In genomic region chr1:11100149-11100493, GRCh38 we compare ENCODE assay signal across 8 cellular contexts. TPM values are rescaled to one million over a fixed set of nuclear protein-coding genes. Genes with fewer than 3 reads are reported as not detected.
DNase-seq lines count a peak whose midpoint lies in the region; ATAC-seq and TF ChIP-seq lines count a peak whose summit lies in the region.

No MANE protein-coding gene starts in this region.

- H3K4me3 ChIP-seq in BJ (ENCODE audit: low read depth, low read length) (peak overlapping the region; percentile 99), dorsolateral prefrontal cortex (peak overlapping the region; percentile 78 to 100 (median 98))

- peaks cover 13 to 16% of the 10 kb centered on the region in 2 donors for H3K4me1 Mint-ChIP-seq in natural killer cell

- ATAC-seq in natural killer cell = no peak

- intact Hi-C loops in dorsolateral prefrontal cortex (cut with DNase I) = loop anchor here in 1 of 2 donors (5.0 kb wide), 1 partner anchor 97 kb away; no protein-coding TSS in a partner anchor
- intact Hi-C loops in natural killer cell (cut with micrococcal nuclease) = no loop called here

- H3K27me3 ChIP-seq in BJ (ENCODE audit: control insufficient read depth, insufficient read depth, low read length) = no peaks in the 10 kb centered on the region
- H3K27me3 ChIP-seq in dorsolateral prefrontal cortex = no peaks in the 10 kb centered on the region

- H3K36me3 ChIP-seq in BJ (ENCODE audit: control insufficient read depth, insufficient read depth, low read length) = peaks cover 5% of the 10 kb centered on the region; the same call in 1 of the 2 replicates
- H3K36me3 ChIP-seq in KOPT-K1 (ENCODE audit: insufficient read depth, low read length) = peaks cover 29% of the 10 kb centered on the region

- CTCF ChIA-PET in BJ (lab: Yijun Ruan, JAX) = interaction anchor here (1.8 kb wide), 1 partner anchor 63 kb away, joined by 10 read pairs; no protein-coding TSS in a partner anchor

- POLR2A ChIA-PET in BJ (lab: Charles Lee) = no interaction called here

- no peaks in the 10 kb centered on the region for H3K27me3 Mint-ChIP-seq in natural killer cell (ENCODE audit: low read depth in 2 of 2)

- H3K27ac ChIP-seq in KOPT-K1 (ENCODE audit: low read depth, low read length, poor library complexity, severe bottlenecking) = peak overlapping the region; percentile 85
- peak overlapping the region; percentile 22 to 95 (median 85) for H3K27ac ChIP-seq in dorsolateral prefrontal cortex

- no peaks in the 10 kb centered on the region for H3K9me3 ChIP-seq in KOPT-K1 (ENCODE audit: insufficient read depth, low read length, poor library complexity, severe bottlenecking)

- DNase-seq in BJ (ENCODE audit: low read depth) = no peak
- DNase-seq in dorsolateral prefrontal cortex = peak in 1 of 10 donors; percentile 33
- no peak for DNase-seq in natural killer cell
- DNase-seq in NCI-H2171 treated with DMSO at 0.1 percent for 48 hours (lab: John Stamatoyannopoulos, UW) = no peak
- DNase-seq in 8988T = no peak
- no peak for DNase-seq in SK-N-DZ (ENCODE audit: low spot score)
- DNase-seq in H4 (ENCODE audit: low spot score) = no peak

- H3K9me3 Mint-ChIP-seq in natural killer cell = no peaks in the 10 kb centered on the region

- no peak for TF ChIP-seq CTCF in BJ (IDR thresholded peaks at IDR 0.05; ENCODE audit: insufficient read depth, low read depth, low read length)
- TF ChIP-seq CTCF in dorsolateral prefrontal cortex (IDR thresholded peaks at IDR 0.05 in 54 of 56, conservative IDR thresholded peaks at IDR 0.05 in 2 of 56; ENCODE audit: low read depth in 1 of 56, partially characterized antibody in 56 of 56) = no peak
- no peak for TF ChIP-seq CTCF in natural killer cell (IDR thresholded peaks at IDR 0.05)

- H3K36me3 Mint-ChIP-seq in natural killer cell = no peaks in the 10 kb centered on the region

- H3K27ac Mint-ChIP-seq in natural killer cell = peak overlapping the region; percentile 89 to 92

- H3K4me3 Mint-ChIP-seq in natural killer cell = peak overlapping the region; percentile 98

RNA-seq across cellular contexts. Expression of gene EXOSC10, which starts 0.5 kb away (rescaled TPM):
- 72.1 and 74.6 TPM in 2 replicates for polyA plus RNA-seq in BJ (2011; rRNA removed)
- polyA minus RNA-seq in BJ (2011; rRNA and poly(A)+ RNA removed) = 27.5 and 33.4 TPM in 2 replicates
- total RNA-seq in dorsolateral prefrontal cortex (100 to 1,000 TPM in 4 of 120 experiments, 10 to 100 TPM in 116; 38.5 to 121 (median 79.0) TPM), natural killer cell (10 to 100 TPM; 85.2 to 97.2 (median 94.9) TPM)
- polyA plus RNA-seq in SK-N-DZ (2014; cell fraction: cytosol; rRNA removed) = 67.1 and 76.5 TPM in 2 replicates
- 167 and 174 TPM in 2 replicates for polyA plus RNA-seq in SK-N-DZ (2014; cell fraction: nucleus; rRNA removed)
- 45.3 and 48.5 TPM in 2 replicates for total RNA-seq in H4 (2014; rRNA removed; shearing (Covaris generic))

RNA-seq across cellular contexts. Expression of gene SRM, which starts 40.3 kb away (rescaled TPM):
- 47.5 and 75.2 TPM in 2 replicates for polyA plus RNA-seq in BJ (2011; rRNA removed)
- 109 and 140 TPM in 2 replicates for polyA minus RNA-seq in BJ (2011; rRNA and poly(A)+ RNA removed)
- total RNA-seq in dorsolateral prefrontal cortex (10 to 100 TPM; 32.9 to 80.2 (median 52.9) TPM), natural killer cell (10 to 100 TPM; 23.9 to 30.9 (median 29.2) TPM)
- polyA plus RNA-seq in SK-N-DZ (2014; cell fraction: cytosol; rRNA removed) = 30.1 and 40.1 TPM in 2 replicates
- 35.7 and 46.9 TPM in 2 replicates for polyA plus RNA-seq in SK-N-DZ (2014; cell fraction: nucleus; rRNA removed)
- total RNA-seq in H4 (2014; rRNA removed; shearing (Covaris generic)) = 28.1 and 30.4 TPM in 2 replicates

RNA-seq across cellular contexts. Expression of gene MASP2, which starts 53.1 kb away (rescaled TPM):
- polyA plus RNA-seq in BJ (2011; rRNA removed) = not detected in 2 replicates
- polyA minus RNA-seq in BJ (2011; rRNA and poly(A)+ RNA removed) = not detected in 2 replicates
- 1 to 10 TPM in 5 of 120 experiments, under 1 TPM in 18, not detected in 97; 0.20 to 4.8 (median 0.59) TPM for total RNA-seq in dorsolateral prefrontal cortex
- total RNA-seq in natural killer cell = under 1 TPM in 2 of 3 donors, not detected in 1; 0.16 to 0.20 TPM
- 0.07 TPM in 1 of 2 replicates, not detected in the other for polyA plus RNA-seq in SK-N-DZ (2014; cell fraction: cytosol; rRNA removed)
- polyA plus RNA-seq in SK-N-DZ (2014; cell fraction: nucleus; rRNA removed) = 0.94 TPM in 1 of 2 replicates, not detected in the other
- total RNA-seq in H4 (2014; rRNA removed; shearing (Covaris generic)) = not detected in 2 replicates
